In the genomic region with DNA sequence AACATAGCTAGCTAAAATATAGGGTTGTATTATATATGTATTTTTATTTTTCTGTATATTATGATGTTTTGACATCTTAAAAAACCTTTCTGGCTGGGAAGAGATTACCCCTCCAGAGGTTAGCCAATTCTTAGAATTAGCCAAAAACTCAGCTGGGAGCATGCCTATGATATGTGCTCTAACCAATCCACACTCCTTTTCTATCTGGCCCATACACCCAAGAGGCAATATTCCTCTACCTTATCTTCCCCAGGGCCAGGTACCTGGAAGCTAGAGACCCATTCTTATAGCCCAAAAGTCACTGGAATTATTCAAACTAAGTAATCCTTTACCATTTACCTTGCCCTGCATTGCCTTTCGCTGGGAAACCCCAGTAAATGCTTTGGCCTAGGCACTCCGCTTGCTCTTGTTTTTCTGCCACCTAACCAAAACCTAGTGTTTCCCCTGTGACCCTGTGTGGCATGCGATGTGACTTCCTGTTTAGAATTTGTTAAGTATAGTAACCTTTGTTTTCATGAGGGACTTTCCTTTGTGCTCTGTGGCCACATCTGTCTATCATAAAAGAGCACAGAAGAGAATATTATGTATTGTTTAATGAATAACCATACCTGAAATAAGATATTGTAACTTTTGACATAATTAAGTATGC, we compare ENCODE assay signal across 9 cellular contexts. TPM values are rescaled to one million over a fixed set of nuclear protein-coding genes. Genes with fewer than 3 reads are reported as not detected.
DNase-seq lines count a peak whose midpoint lies in the region; ATAC-seq, FAIRE-seq and TF ChIP-seq lines count a peak whose summit lies in the region.
"Had no signal": no experiment of that assay in that cellular context is flagged by ENCODE, and none has a peak within 500 bp of the region (broad histone marks: within the 10 kb centered on the region; RNA-seq: fewer than 3 reads in every experiment).

No MANE protein-coding gene starts in this region.

- H3K4me3 ChIP-seq in endothelial cell of umbilical vein (replicated peaks in 1 of 3; ENCODE audit: insufficient read depth in 1 of 3, low read depth in 1 of 3, low read length in 3 of 3), result no peak overlapping the region
- H3K4me3 ChIP-seq in thyroid gland (replicated peaks in 1 of 3), result no peak overlapping the region
- no peak overlapping the region for H3K4me3 ChIP-seq in A673 (ENCODE audit: low read depth, low read length, poor library complexity, severe bottlenecking)
- no peak overlapping the region for H3K4me3 ChIP-seq in sigmoid colon

- peaks cover 2% of the 10 kb centered on the region for H3K9me1 ChIP-seq in endothelial cell of umbilical vein (replicated peaks; ENCODE audit: control insufficient read depth, extremely low read depth, insufficient read depth, low read length)

- dilution Hi-C loops in endothelial cell of umbilical vein (cut with MboI; ENCODE audit: extremely low pct_ligation_motif_present, low sequenced_read_pairs), result no loop called here

- H3K27me3 ChIP-seq in endothelial cell of umbilical vein (ENCODE audit: control insufficient read depth in 2 of 2, insufficient read depth in 2 of 2, low read length in 2 of 2) (no peaks in the 10 kb centered on the region), thyroid gland (no peaks in the 10 kb centered on the region), A673 (replicated peaks; ENCODE audit: insufficient read depth, low read depth, low read length, poor library complexity) (no peaks in the 10 kb centered on the region), sigmoid colon (no peaks in the 10 kb centered on the region)

- POLR2A ChIA-PET in endothelial cell of umbilical vein (lab: Charles Lee), result no interaction called here
- POLR2A ChIA-PET in A673 (lab: Charles Lee; ENCODE audit: low non-redundant PET), result no interaction called here

- TF ChIP-seq EP300 in sigmoid colon (IDR thresholded peaks at IDR 0.05), result no peak

- DNase-seq in T-helper 9 cell, result peak; percentile 33
- DNase-seq in endothelial cell of umbilical vein (ENCODE audit: low read depth, low spot score), result no peak
- DNase-seq in thyroid gland, result no peak
- no peak for DNase-seq in NCI-H2171 (lab: John Stamatoyannopoulos, UW)
- no peak for DNase-seq in A673 (ENCODE audit: low spot score)
- no peak for DNase-seq in sigmoid colon

- no peaks in the 10 kb centered on the region for H4K20me1 ChIP-seq in endothelial cell of umbilical vein (replicated peaks; ENCODE audit: control insufficient read depth, extremely low read depth, insufficient read depth, low read length)

- ATAC-seq in GM18858 (IDR thresholded peaks at IDR 0.05; ENCODE audit: unreplicated experiment) (peak; percentile 99), HG02870 (IDR thresholded peaks at IDR 0.05; ENCODE audit: unreplicated experiment) (peak; percentile 98)

- H3K27ac ChIP-seq in endothelial cell of umbilical vein (ENCODE audit: insufficient read depth, low read depth, low read length) (peak overlapping the region; percentile 23), thyroid gland (no peak overlapping the region), A673 (ENCODE audit: low read depth, low read length, poor library complexity, severe bottlenecking) (no peak overlapping the region), sigmoid colon (no peak overlapping the region)
- H3K27ac ChIP-seq: HL-60 had no signal

- H3K36me3 ChIP-seq in endothelial cell of umbilical vein (ENCODE audit: control insufficient read depth in 2 of 2, extremely low read depth in 1 of 2, insufficient read depth in 2 of 2, low read length in 2 of 2) (peaks cover 0 to 2% of the 10 kb centered on the region in 2 experiments), thyroid gland (no peaks in the 10 kb centered on the region), A673 (ENCODE audit: insufficient read depth, low read length, poor library complexity, severe bottlenecking) (no peaks in the 10 kb centered on the region), sigmoid colon (no peaks in the 10 kb centered on the region)

- no peaks in the 10 kb centered on the region for H3K9me3 ChIP-seq in endothelial cell of umbilical vein (replicated peaks; ENCODE audit: control insufficient read depth, insufficient read depth, low read length)
- no peaks in the 10 kb centered on the region for H3K9me3 ChIP-seq in thyroid gland
- no peaks in the 10 kb centered on the region for H3K9me3 ChIP-seq in A673 (ENCODE audit: low read depth, low read length, poor library complexity, severe bottlenecking)
- H3K9me3 ChIP-seq in sigmoid colon, result no peaks in the 10 kb centered on the region

- H3K79me2 ChIP-seq in endothelial cell of umbilical vein (ENCODE audit: control insufficient read depth, insufficient read depth, low read length), result peaks cover 14% of the 10 kb centered on the region

- no peak overlapping the region for H3K9ac ChIP-seq in endothelial cell of umbilical vein (replicated peaks; ENCODE audit: extremely low read depth, insufficient read depth, low read length)

- peaks cover 4% of the 10 kb centered on the region for H3K4me1 ChIP-seq in endothelial cell of umbilical vein (ENCODE audit: control insufficient read depth, extremely low read depth, insufficient read depth, low read length)
- H3K4me1 ChIP-seq in thyroid gland, result no peaks in the 10 kb centered on the region
- H3K4me1 ChIP-seq in A673 (ENCODE audit: insufficient read depth, low read length, poor library complexity, severe bottlenecking), result no peaks in the 10 kb centered on the region
- H3K4me1 ChIP-seq in sigmoid colon, result peaks cover 0 to 17% (median 3%) of the 10 kb centered on the region in 4 donors

- BruUV-seq in endothelial cell of umbilical vein (replicated peaks; lab: Mats Ljungman, UMichigan) (no TSS peak), A673 (replicated peaks; lab: Mats Ljungman, UMichigan) (no TSS peak)

- no peak overlapping the region for H2AFZ ChIP-seq in endothelial cell of umbilical vein (ENCODE audit: low read depth, low read length)

- no peak for FAIRE-seq in endothelial cell of umbilical vein (lab: Jason Lieb, UNC)

- no peak for TF ChIP-seq POLR2A in endothelial cell of umbilical vein (IDR thresholded peaks at IDR 0.05; ENCODE audit: low read depth, low read length)
- no peak for TF ChIP-seq POLR2A in thyroid gland (IDR thresholded peaks at IDR 0.05)
- TF ChIP-seq POLR2A in sigmoid colon (IDR thresholded peaks at IDR 0.05), result no peak

- TF ChIP-seq CTCF in endothelial cell of umbilical vein (IDR thresholded peaks at IDR 0.05; ENCODE audit: extremely low read depth in 1 of 2, insufficient read depth in 1 of 2, low read depth in 1 of 2, low read length in 2 of 2) (no peak), thyroid gland (IDR thresholded peaks at IDR 0.05) (no peak), A673 (conservative IDR thresholded peaks at IDR 0.05; ENCODE audit: low read depth, low read length) (no peak), sigmoid colon (IDR thresholded peaks at IDR 0.05) (no peak)

- no peak overlapping the region for H3K4me2 ChIP-seq in endothelial cell of umbilical vein (ENCODE audit: insufficient read depth, low read length)

- CTCF ChIA-PET in endothelial cell of umbilical vein (lab: Charles Lee) (interaction anchor here (0.6 to 1.5 kb wide), 5 partner anchors 10 to 126 kb away, joined by 3 to 7 read pairs (median 4); partner anchors contain the start of gene CEP120), A673 (lab: Charles Lee) (no interaction called here)

- intact Hi-C loops in endothelial cell of umbilical vein (cut with micrococcal nuclease), result no loop called here
- intact Hi-C loops in thyroid gland (cut with DNase I), result no loop called here
- intact Hi-C loops in A673 (cut with micrococcal nuclease; ENCODE audit: unreplicated experiment), result loop anchor here (5.0 kb wide), 1 partner anchor 182 kb away; no protein-coding TSS in a partner anchor
- intact Hi-C loops in sigmoid colon (cut with DNase I), result no loop called here

- 68 to 81% methylated on average over 3 of the region's 3 CpGs for WGBS in thyroid gland, 2 donors
- WGBS in sigmoid colon, 2 donors, result 44 to 58% methylated on average over 3 of the region's 3 CpGs

TF ChIP-seq in endothelial cell of umbilical vein, 7 proteins besides CTCF, POLR2A, EP300 and RAD21:
- TF ChIP-seq GATA2 (IDR thresholded peaks at IDR 0.05; ENCODE audit: insufficient read depth, insufficient read length, low read depth, low read length), result no peak
- no peak for TF ChIP-seq POLR2AphosphoS5 (IDR thresholded peaks at IDR 0.05; ENCODE audit: insufficient read depth, low read depth, low read length)
- TF ChIP-seq EZH2 (IDR thresholded peaks at IDR 0.05; ENCODE audit: borderline replicate concordance, low read depth, low read length, severe bottlenecking), result no peak
- TF ChIP-seq MYC (IDR thresholded peaks at IDR 0.05; ENCODE audit: low read depth, low read length), result no peak
- no peak for TF ChIP-seq JUN (IDR thresholded peaks at IDR 0.05; ENCODE audit: borderline replicate concordance, insufficient read depth, insufficient read length, low read depth)

RNA-seq across cellular contexts. Expression of gene CSNK1G3, which starts 37.4 kb away (rescaled TPM):
- total RNA-seq in endothelial cell of umbilical vein (33.0 and 35.9 TPM in 2 replicates), thyroid gland (10 to 100 TPM; 43.5 to 60.0 (median 53.2) TPM), A673 (2021) (42.1 and 43.1 TPM in 2 replicates), sigmoid colon (10 to 100 TPM; 55.8 to 99.6 (median 77.2) TPM)
- polyA plus RNA-seq in endothelial cell of umbilical vein (7.4 and 10.4 TPM in 2 replicates), sigmoid colon (10 to 100 TPM; 21.6 to 37.2 (median 26.5) TPM)
- polyA plus RNA-seq in endothelial cell of umbilical vein (2011; cell fraction: cytosol; rRNA removed), result 11.3 and 11.9 TPM in 2 replicates
- 12.1 and 16.5 TPM in 2 replicates for polyA plus RNA-seq in endothelial cell of umbilical vein (2011; cell fraction: nucleus; rRNA removed)
- 19.1 and 25.2 TPM in 2 replicates for polyA plus RNA-seq in endothelial cell of umbilical vein (2012)
- 15.6 and 17.8 TPM in 2 replicates for polyA minus RNA-seq in endothelial cell of umbilical vein
- 31.9 TPM for polyA minus RNA-seq in endothelial cell of umbilical vein (2011; cell fraction: cytosol; rRNA and poly(A)+ RNA removed)
- polyA minus RNA-seq in endothelial cell of umbilical vein (2011; cell fraction: nucleus; rRNA and poly(A)+ RNA removed), result 35.0 and 36.1 TPM in 2 replicates
